In the genomic region with DNA sequence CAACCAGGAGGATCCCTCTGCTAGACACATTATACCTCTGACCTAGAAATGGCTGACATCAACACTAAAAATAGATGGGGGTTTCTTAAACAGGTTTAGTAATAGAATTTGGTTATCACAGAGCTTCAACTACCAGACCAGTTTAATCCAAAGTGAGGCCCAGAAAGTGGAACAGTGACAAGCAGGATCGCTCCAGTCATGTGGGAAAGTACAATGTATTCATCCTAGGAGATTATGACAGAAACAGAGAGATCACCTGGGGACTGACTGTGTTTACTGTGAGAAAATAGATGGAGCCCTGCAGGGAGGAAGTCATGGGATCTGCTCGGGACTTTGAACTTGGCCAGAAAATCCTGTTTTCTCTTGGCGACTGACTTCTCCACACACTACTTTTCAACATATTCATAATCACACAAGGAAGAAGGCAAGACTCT, we compare ENCODE assay signal across 20 cellular contexts.
DNase-seq lines count a peak whose midpoint lies in the region; ATAC-seq, FAIRE-seq and TF ChIP-seq lines count a peak whose summit lies in the region.
"Had no signal": no experiment of that assay in that cellular context is flagged by ENCODE, and none has a peak within 500 bp of the region (broad histone marks: within the 10 kb centered on the region; RNA-seq: fewer than 3 reads in every experiment).

No MANE protein-coding gene starts in this region.

- H3K4me1 ChIP-seq in GM12878 (ENCODE audit: control insufficient read depth, insufficient read depth, low read length), result no peaks in the 10 kb centered on the region
- H3K4me1 ChIP-seq: left ventricle myocardium inferior, right lobe of liver, tibial artery had no signal

- H3K27ac Mint-ChIP-seq in nephron, result peak overlapping the region; percentile 2 to 57 (median 4)
- H3K27ac Mint-ChIP-seq: T-helper 1 cell treated with Interleukin-12 subunit alpha and Interleukin-12 subunit beta and Interleukin-4 antibody, amounts not matched to agents 30 μg/mL and 1 μg/mL, for 36 hours had no signal

- POLR2A ChIA-PET in GM12878 (lab: Charles Lee), result no interaction called here

- no peak for FAIRE-seq in GM12878 (lab: Jason Lieb, UNC)
- FAIRE-seq: H54 had no signal

- ATAC-seq in HG02759 (IDR thresholded peaks at IDR 0.05; ENCODE audit: unreplicated experiment) (peak; percentile 60), GM12878 (peak; percentile 78), HG03520 (IDR thresholded peaks at IDR 0.05; ENCODE audit: unreplicated experiment) (no peak)

- H4K20me1 ChIP-seq in GM12878 (ENCODE audit: control insufficient read depth, insufficient read depth), result no peaks in the 10 kb centered on the region

- CTCF ChIA-PET in GM12878 (lab: Yijun Ruan, JAX), result no interaction called here

- no peak overlapping the region for H3K4me3 Mint-ChIP-seq in nephron
- H3K4me3 Mint-ChIP-seq: neural crest cell; T-helper 1 cell treated with Interleukin-12 subunit alpha and Interleukin-12 subunit beta and Interleukin-4 antibody, amounts not matched to agents 30 μg/mL and 1 μg/mL, for 36 hours had no signal

- H3K27me3 ChIP-seq in GM12878 (replicated peaks in 1 of 2; ENCODE audit: control insufficient read depth in 2 of 2, insufficient read depth in 2 of 2, low read length in 1 of 2), result no peaks in the 10 kb centered on the region
- H3K27me3 ChIP-seq: right lobe of liver, tibial artery had no signal

- no peak overlapping the region for H3K27ac ChIP-seq in GM12878 (ENCODE audit: control insufficient read depth, insufficient read depth)
- H3K27ac ChIP-seq: left ventricle myocardium inferior, right lobe of liver, tibial artery had no signal

- SMC1A ChIA-PET in GM12878 (lab: Charles Lee; ENCODE audit: uncharacterized antibody, unreplicated experiment), result interaction anchor here (0.6 to 0.9 kb wide), 2 partner anchors 12 to 352 kb away, joined by 3 read pairs; no protein-coding TSS in a partner anchor

- no peak for TF ChIP-seq POLR2A in GM12878 (IDR thresholded peaks at IDR 0.05; ENCODE audit: low read depth, low read length)

- RAD21 ChIA-PET in GM12878 (lab: Charles Lee; ENCODE audit: unreplicated experiment), result no interaction called here

- no peaks in the 10 kb centered on the region for H3K36me3 ChIP-seq in GM12878 (ENCODE audit: control insufficient read depth in 2 of 2, insufficient read depth in 2 of 2, low read length in 1 of 2)
- H3K36me3 ChIP-seq: left ventricle myocardium inferior, right lobe of liver, tibial artery had no signal

- H2AFZ ChIP-seq in GM12878 (ENCODE audit: control insufficient read depth, low read depth, low read length), result no peak overlapping the region; the same call in 1 of the 2 replicates

- no peak overlapping the region for H3K4me2 ChIP-seq in GM12878 (ENCODE audit: control insufficient read depth, insufficient read depth)

- TF ChIP-seq CTCF in GM12878 (IDR thresholded peaks at IDR 0.05 in 2 of 3, conservative IDR thresholded peaks at IDR 0.05 in 1 of 3; ENCODE audit: control insufficient read depth in 2 of 3, extremely low read depth in 1 of 3, insufficient read depth in 1 of 3, low read depth in 3 of 3, low read length in 3 of 3) (no peak), nephron (IDR thresholded peaks at IDR 0.05; ENCODE audit: unreplicated experiment in 3 of 3) (no peak)

- intact Hi-C loops in GM12878 (cut with micrococcal nuclease; ENCODE audit: unreplicated experiment), result no loop called here

- DNase-seq in G401 (ENCODE audit: low spot score), result peak; percentile 88
- peak; percentile 16 for DNase-seq in GM12878 (ENCODE audit: low read depth, low spot score)
- no peak for DNase-seq in globus pallidus (ENCODE audit: low spot score)
- no peak for DNase-seq in SIG-M5 (lab: John Stamatoyannopoulos, UW)
- no peak for DNase-seq in GOT3 (lab: John Stamatoyannopoulos, UW)
- DNase-seq: activated naive CD4-positive, alpha-beta T cell; effector CD4-positive, alpha-beta T cell; GF-D8; left ventricle myocardium inferior; NCI-H187; NCI-H82; right lobe of liver; stimulated activated CD4-positive, alpha-beta T cell treated with anti-CD3 and anti-CD28 coated beads, Interleukin-4, amount 100 ng/mL, for 24 hours; tibial artery had no signal

- H3K4me3 ChIP-seq in GM12878, result no peak overlapping the region
- H3K4me3 ChIP-seq: left ventricle myocardium inferior, right lobe of liver, tibial artery had no signal

- no peaks in the 10 kb centered on the region for H3K36me3 Mint-ChIP-seq in nephron (ENCODE audit: low read depth)

- TF ChIP-seq RAD21 in GM12878 (IDR thresholded peaks at IDR 0.05; ENCODE audit: insufficient read depth, low read depth, low read length), result no peak

- 32% methylated on average over 3 of the region's 3 CpGs for WGBS in GM12878 (ENCODE audit: insufficient coverage, insufficient replicate concordance, low lambda C conversion rate, missing lambda C conversion rate)

- no TSS peak for BruUV-seq in GM12878 (replicated peaks; lab: Mats Ljungman, UMichigan)

- no peak for TF ChIP-seq EP300 in GM12878 (IDR thresholded peaks at IDR 0.05; ENCODE audit: borderline replicate concordance in 1 of 2, control insufficient read depth in 1 of 2, low read depth in 2 of 2, low read length in 2 of 2)

- H3K4me1 Mint-ChIP-seq in nephron, result peaks cover 18% of the 10 kb centered on the region

- no peaks in the 10 kb centered on the region for H3K79me2 ChIP-seq in GM12878 (ENCODE audit: control insufficient read depth, insufficient read depth, low read length)

- H3K9ac ChIP-seq in GM12878 (ENCODE audit: control insufficient read depth, insufficient read depth, low read length), result no peak overlapping the region

- no peaks in the 10 kb centered on the region; the same call in 2 of the 3 replicates for H3K9me3 ChIP-seq in GM12878 (replicated peaks; ENCODE audit: control insufficient read depth, insufficient read depth, low read length)
- H3K9me3 ChIP-seq: left ventricle myocardium inferior, right lobe of liver, tibial artery had no signal

- in situ Hi-C loops in G401 (cut with HindIII; ENCODE audit: low sequenced_read_pairs) (no loop called here), GM12878 (cut with MboI) (no loop called here)

- peaks cover 2% of the 10 kb centered on the region for H3K9me3 Mint-ChIP-seq in nephron
- H3K9me3 Mint-ChIP-seq: T-helper 1 cell treated with Interleukin-12 subunit alpha and Interleukin-12 subunit beta and Interleukin-4 antibody, amounts not matched to agents 30 μg/mL and 1 μg/mL, for 36 hours had no signal

- no peaks in the 10 kb centered on the region for H3K27me3 Mint-ChIP-seq in nephron (ENCODE audit: low read depth)

TF ChIP-seq in GM12878, 131 proteins besides CTCF, POLR2A, EP300 and RAD21 (continues in another document):
- TF ChIP-seq MEF2A (IDR thresholded peaks at IDR 0.05; ENCODE audit: insufficient read depth, low read depth, low read length) (peak; percentile 79), TBL1XR1 (IDR thresholded peaks at IDR 0.05; ENCODE audit: low read depth, low read length) (no peak), BMI1 (IDR thresholded peaks at IDR 0.05; ENCODE audit: borderline replicate concordance) (no peak), SRF (IDR thresholded peaks at IDR 0.05; ENCODE audit: low read depth in 2 of 2, low read length in 2 of 2) (peak in 1 of 2 experiments; percentile 37; a peak in 1 of 4 replicates)
- TF ChIP-seq, protein P1, sequence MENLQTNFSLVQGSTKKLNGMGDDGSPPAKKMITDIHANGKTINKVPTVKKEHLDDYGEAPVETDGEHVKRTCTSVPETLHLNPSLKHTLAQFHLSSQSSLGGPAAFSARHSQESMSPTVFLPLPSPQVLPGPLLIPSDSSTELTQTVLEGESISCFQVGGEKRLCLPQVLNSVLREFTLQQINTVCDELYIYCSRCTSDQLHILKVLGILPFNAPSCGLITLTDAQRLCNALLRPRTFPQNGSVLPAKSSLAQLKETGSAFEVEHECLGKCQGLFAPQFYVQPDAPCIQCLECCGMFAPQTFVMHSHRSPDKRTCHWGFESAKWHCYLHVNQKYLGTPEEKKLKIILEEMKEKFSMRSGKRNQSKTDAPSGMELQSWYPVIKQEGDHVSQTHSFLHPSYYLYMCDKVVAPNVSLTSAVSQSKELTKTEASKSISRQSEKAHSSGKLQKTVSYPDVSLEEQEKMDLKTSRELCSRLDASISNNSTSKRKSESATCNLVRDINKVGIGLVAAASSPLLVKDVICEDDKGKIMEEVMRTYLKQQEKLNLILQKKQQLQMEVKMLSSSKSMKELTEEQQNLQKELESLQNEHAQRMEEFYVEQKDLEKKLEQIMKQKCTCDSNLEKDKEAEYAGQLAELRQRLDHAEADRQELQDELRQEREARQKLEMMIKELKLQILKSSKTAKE (IDR thresholded peaks at IDR 0.05; ENCODE audit: low read depth, poor library complexity, severe bottlenecking), result no peak
- TF ChIP-seq, protein P2, sequence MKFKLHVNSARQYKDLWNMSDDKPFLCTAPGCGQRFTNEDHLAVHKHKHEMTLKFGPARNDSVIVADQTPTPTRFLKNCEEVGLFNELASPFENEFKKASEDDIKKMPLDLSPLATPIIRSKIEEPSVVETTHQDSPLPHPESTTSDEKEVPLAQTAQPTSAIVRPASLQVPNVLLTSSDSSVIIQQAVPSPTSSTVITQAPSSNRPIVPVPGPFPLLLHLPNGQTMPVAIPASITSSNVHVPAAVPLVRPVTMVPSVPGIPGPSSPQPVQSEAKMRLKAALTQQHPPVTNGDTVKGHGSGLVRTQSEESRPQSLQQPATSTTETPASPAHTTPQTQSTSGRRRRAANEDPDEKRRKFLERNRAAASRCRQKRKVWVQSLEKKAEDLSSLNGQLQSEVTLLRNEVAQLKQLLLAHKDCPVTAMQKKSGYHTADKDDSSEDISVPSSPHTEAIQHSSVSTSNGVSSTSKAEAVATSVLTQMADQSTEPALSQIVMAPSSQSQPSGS (IDR thresholded peaks at IDR 0.05; ENCODE audit: low read length), result 0 out of 2 replicates have a peak, but pooled peaks have one; percentile 9
- TF ChIP-seq, protein P3, sequence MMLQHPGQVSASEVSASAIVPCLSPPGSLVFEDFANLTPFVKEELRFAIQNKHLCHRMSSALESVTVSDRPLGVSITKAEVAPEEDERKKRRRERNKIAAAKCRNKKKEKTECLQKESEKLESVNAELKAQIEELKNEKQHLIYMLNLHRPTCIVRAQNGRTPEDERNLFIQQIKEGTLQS (IDR thresholded peaks at IDR 0.05; ENCODE audit: borderline replicate concordance, extremely low read depth, low read depth, low read length), result no peak
- TF ChIP-seq, protein P4, sequence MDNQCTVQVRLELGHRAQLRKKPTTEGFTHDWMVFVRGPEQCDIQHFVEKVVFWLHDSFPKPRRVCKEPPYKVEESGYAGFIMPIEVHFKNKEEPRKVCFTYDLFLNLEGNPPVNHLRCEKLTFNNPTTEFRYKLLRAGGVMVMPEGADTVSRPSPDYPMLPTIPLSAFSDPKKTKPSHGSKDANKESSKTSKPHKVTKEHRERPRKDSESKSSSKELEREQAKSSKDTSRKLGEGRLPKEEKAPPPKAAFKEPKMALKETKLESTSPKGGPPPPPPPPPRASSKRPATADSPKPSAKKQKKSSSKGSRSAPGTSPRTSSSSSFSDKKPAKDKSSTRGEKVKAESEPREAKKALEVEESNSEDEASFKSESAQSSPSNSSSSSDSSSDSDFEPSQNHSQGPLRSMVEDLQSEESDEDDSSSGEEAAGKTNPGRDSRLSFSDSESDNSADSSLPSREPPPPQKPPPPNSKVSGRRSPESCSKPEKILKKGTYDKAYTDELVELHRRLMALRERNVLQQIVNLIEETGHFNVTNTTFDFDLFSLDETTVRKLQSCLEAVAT (IDR thresholded peaks at IDR 0.05), result peak; percentile 44; the same call in 1 of the 2 replicates

Comparison
In these comparisons a context has a peak if more than half of its experiments do, and no peak if none do; other contexts are left out.
1. DNase-seq: peak in G401 (single experiment) and GM12878 (single experiment); none in globus pallidus (single experiment), SIG-M5 (single experiment) and GOT3 (single experiment).